In the genomic region with DNA sequence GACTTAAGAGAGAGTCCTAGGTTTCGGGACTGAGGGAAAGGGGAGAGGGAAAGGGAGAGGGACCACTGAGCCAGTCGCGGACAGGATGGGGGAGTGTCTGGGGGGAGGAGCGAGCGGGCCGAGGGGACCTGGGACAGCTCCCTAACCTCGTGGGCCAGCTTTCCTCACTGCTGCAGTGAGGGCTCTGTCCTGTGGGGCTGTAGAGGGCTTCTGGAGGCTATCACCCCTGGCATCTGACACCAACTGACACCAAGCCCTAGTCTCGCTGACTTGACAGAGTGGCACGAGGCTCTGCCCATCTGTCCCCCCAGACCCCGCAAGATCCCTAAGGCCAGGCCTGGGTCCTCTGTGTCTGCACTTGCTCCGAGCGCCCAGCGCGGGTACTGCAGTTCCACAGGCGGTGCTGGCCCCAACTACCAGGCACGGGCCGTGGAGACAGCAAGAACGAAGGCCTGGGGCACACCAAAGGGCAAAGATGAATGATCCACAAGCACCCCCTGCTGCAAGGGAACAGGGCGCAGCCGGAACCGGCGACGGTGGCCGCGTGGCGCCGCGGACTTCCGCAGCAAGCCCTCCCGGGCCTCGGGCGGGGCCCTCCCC, we compare ENCODE assay signal across 1 cellular context.
TF ChIP-seq lines count a peak whose summit lies in the region.

No MANE protein-coding gene starts in this region.

TF ChIP-seq in SK-N-SH, 30 proteins besides CTCF, POLR2A, EP300 and RAD21 (continued from another document):
- TF ChIP-seq, protein P1, sequence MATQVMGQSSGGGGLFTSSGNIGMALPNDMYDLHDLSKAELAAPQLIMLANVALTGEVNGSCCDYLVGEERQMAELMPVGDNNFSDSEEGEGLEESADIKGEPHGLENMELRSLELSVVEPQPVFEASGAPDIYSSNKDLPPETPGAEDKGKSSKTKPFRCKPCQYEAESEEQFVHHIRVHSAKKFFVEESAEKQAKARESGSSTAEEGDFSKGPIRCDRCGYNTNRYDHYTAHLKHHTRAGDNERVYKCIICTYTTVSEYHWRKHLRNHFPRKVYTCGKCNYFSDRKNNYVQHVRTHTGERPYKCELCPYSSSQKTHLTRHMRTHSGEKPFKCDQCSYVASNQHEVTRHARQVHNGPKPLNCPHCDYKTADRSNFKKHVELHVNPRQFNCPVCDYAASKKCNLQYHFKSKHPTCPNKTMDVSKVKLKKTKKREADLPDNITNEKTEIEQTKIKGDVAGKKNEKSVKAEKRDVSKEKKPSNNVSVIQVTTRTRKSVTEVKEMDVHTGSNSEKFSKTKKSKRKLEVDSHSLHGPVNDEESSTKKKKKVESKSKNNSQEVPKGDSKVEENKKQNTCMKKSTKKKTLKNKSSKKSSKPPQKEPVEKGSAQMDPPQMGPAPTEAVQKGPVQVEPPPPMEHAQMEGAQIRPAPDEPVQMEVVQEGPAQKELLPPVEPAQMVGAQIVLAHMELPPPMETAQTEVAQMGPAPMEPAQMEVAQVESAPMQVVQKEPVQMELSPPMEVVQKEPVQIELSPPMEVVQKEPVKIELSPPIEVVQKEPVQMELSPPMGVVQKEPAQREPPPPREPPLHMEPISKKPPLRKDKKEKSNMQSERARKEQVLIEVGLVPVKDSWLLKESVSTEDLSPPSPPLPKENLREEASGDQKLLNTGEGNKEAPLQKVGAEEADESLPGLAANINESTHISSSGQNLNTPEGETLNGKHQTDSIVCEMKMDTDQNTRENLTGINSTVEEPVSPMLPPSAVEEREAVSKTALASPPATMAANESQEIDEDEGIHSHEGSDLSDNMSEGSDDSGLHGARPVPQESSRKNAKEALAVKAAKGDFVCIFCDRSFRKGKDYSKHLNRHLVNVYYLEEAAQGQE (IDR thresholded peaks at IDR 0.05; ENCODE audit: low read depth, low read length), result peak; percentile 89
- peak; percentile 55 for TF ChIP-seq MXI1 (IDR thresholded peaks at IDR 0.05; ENCODE audit: low read depth, low read length)
- no peak for TF ChIP-seq EZH2phosphoT487 (IDR thresholded peaks at IDR 0.05; ENCODE audit: borderline replicate concordance, low read depth)
- TF ChIP-seq, protein P2, sequence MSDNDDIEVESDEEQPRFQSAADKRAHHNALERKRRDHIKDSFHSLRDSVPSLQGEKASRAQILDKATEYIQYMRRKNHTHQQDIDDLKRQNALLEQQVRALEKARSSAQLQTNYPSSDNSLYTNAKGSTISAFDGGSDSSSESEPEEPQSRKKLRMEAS (IDR thresholded peaks at IDR 0.05; ENCODE audit: low read depth), result peak; percentile 72
